Comparison of ENCODE assay signal across 21 cellular contexts in the genomic region with DNA sequence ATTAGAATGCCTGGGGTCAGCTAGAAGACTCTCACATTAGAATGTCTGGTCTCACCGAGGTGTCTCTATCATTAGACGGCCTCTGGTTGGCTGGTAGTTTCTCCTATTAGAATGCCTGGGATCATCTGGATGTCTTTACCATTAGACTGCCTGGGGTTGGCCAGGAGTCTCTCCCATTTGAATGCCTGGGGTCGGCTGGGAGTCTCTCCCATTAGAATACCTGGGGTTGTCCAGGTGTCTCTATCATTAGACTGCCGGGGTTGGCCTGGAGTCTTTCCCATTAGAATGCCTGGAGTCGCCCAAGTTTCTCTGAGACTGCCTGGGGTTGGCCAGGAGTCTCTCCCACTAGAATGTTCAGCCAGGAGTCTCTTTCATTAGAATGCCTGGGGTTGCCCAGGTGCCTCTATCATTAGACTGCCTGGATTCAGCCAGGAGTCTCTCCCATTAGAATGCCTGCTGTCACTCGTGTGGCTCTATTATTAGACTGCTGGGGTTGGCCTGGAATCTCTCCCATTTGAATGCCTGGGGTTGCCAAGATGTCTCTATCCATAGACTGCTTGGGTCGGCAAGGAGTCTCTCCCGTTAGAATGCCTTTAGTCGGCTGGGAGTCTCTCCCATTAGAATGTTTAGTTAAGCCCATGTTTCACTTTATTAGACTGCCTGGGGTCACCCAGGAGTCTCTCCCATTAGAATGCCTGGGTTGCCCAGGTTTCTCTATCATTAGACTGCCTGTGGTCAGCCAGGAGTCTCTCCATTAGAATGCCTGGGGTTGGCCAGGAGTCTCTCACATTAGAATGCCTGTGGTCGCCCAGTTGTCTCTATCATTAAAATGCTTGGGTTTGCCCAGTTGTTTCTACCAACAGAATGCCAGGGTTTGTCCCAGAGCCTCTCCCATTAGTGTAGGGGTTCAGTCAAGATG.
DNase-seq lines count a peak whose midpoint lies in the region; ATAC-seq and TF ChIP-seq lines count a peak whose summit lies in the region.
"Had no signal": no experiment of that assay in that cellular context is flagged by ENCODE, and none has a peak within 500 bp of the region (broad histone marks: within the 10 kb centered on the region; RNA-seq: fewer than 3 reads in every experiment).

No MANE protein-coding gene starts in this region.

- peaks cover 35% of the 10 kb centered on the region for H3K9me3 Mint-ChIP-seq in activated T-cell treated with anti-CD3 and anti-CD28 coated beads, Interleukin-2, amount 50 U/mL, for 24 hours

- H3K4me1 ChIP-seq in SJCRH30, result peaks cover 6% of the 10 kb centered on the region
- H3K4me1 ChIP-seq: A549, BLaER1, prostate gland, uterus had no signal

- H3K27me3 ChIP-seq in SJCRH30, result no peaks in the 10 kb centered on the region
- H3K27me3 ChIP-seq: BLaER1, dorsolateral prefrontal cortex, uterus had no signal

- H3K36me3 ChIP-seq in SJCRH30, result no peaks in the 10 kb centered on the region
- H3K36me3 ChIP-seq: prostate gland, uterus had no signal

- H3K27ac ChIP-seq in SJCRH30, result peak overlapping the region; percentile 54
- H3K27ac ChIP-seq: A549, BLaER1, dorsolateral prefrontal cortex, epithelial cell of prostate, prostate gland, RWPE1, uterus had no signal

- no peak for TF ChIP-seq CTCF in AG10803 (conservative IDR thresholded peaks at IDR 0.05; ENCODE audit: low read length)

- H3K27me3 Mint-ChIP-seq in activated T-cell treated with anti-CD3 and anti-CD28 coated beads, Interleukin-2, amount 50 U/mL, for 24 hours, result no peaks in the 10 kb centered on the region
- H3K27me3 Mint-ChIP-seq: T-cell had no signal

- H3K36me3 Mint-ChIP-seq in activated T-cell treated with anti-CD3 and anti-CD28 coated beads, Interleukin-2, amount 50 U/mL, for 24 hours (ENCODE audit: low read depth), result peaks cover 13% of the 10 kb centered on the region

- intact Hi-C loops in Right ventricle myocardium superior (cut with DNase I), result loop anchor here (5.0 kb wide), 1 partner anchor 47 kb away; no protein-coding TSS in a partner anchor

- H3K4me3 ChIP-seq in AG10803 (ENCODE audit: low read length) (no peak overlapping the region), SJCRH30 (no peak overlapping the region)
- H3K4me3 ChIP-seq: A549, BLaER1, dorsolateral prefrontal cortex, prostate gland, uterus had no signal

- no peak overlapping the region for H3K27ac Mint-ChIP-seq in activated T-cell treated with anti-CD3 and anti-CD28 coated beads, Interleukin-2, amount 50 U/mL, for 24 hours
- H3K27ac Mint-ChIP-seq: activated T-helper 2 cell treated with anti-CD3 and anti-CD28 coated beads, Interferon-gamma antibody, Interleukin-2, Interleukin-4, amounts not matched to agents 10 μg/mL and 5 μg/mL and 100 μg/mL, durations not matched to agents 14 hours and 24 hours and 36 hours; T-cell had no signal

- H3K9me3 ChIP-seq in SJCRH30 (replicated peaks), result no peaks in the 10 kb centered on the region
- H3K9me3 ChIP-seq: prostate gland, uterus had no signal

- H3K4me1 Mint-ChIP-seq in activated T-cell treated with anti-CD3 and anti-CD28 coated beads, Interleukin-2, amount 50 U/mL, for 24 hours (ENCODE audit: low read depth), result peaks cover 7% of the 10 kb centered on the region

- DNase-seq in AG10803 (ENCODE audit: low read depth) (peak; percentile 3), SJCRH30 (peak; percentile 55 to 71), Right ventricle myocardium superior (no peak), myocyte (ENCODE audit: low read depth) (peak; percentile 88), NCI-H82 treated with DMSO at 0.1 percent for 48 hours (lab: John Stamatoyannopoulos, UW; ENCODE audit: unreplicated experiment) (no peak)
- no peak for DNase-seq in stimulated activated CD4-positive, alpha-beta T cell treated with anti-CD3 and anti-CD28 coated beads, Interleukin-2, amount 100 ng/mL, for 24 hours
- DNase-seq in activated T-cell treated with anti-CD3 and anti-CD28 coated beads, Interleukin-2, amount 50 U/mL, for 24 hours, result no peak
- DNase-seq: dorsolateral prefrontal cortex, foreskin melanocyte, NCI-H1092 treated with DMSO at 0.1 percent for 48 hours, NCI-H2081, NCI-H510A treated with DMSO at 0.1 percent for 48 hours, T-cell, uterus had no signal

- H3K4me3 Mint-ChIP-seq in activated T-cell treated with anti-CD3 and anti-CD28 coated beads, Interleukin-2, amount 50 U/mL, for 24 hours, result no peak overlapping the region
- H3K4me3 Mint-ChIP-seq: T-cell had no signal

- ATAC-seq in Right ventricle myocardium superior (ENCODE audit: poor library complexity) (peak; percentile 83), esophagus mucosa (no peak)
- ATAC-seq: A549, T-cell had no signal

Comparison
In these comparisons a context has a peak if more than half of its experiments do, and no peak if none do; other contexts are left out.
1. DNase-seq: peak in AG10803 (single experiment), SJCRH30 (2 of 2) and myocyte (single experiment); none in Right ventricle myocardium superior (single experiment), stimulated activated CD4-positive, alpha-beta T cell treated with anti-CD3 and anti-CD28 coated beads, Interleukin-2, amount 100 ng/mL, for 24 hours (0 of 2), activated T-cell treated with anti-CD3 and anti-CD28 coated beads, Interleukin-2, amount 50 U/mL, for 24 hours (single experiment) and NCI-H82 treated with DMSO at 0.1 percent for 48 hours (single experiment).